Comparison of ENCODE assay signal across 32 cellular contexts in the genomic region with DNA sequence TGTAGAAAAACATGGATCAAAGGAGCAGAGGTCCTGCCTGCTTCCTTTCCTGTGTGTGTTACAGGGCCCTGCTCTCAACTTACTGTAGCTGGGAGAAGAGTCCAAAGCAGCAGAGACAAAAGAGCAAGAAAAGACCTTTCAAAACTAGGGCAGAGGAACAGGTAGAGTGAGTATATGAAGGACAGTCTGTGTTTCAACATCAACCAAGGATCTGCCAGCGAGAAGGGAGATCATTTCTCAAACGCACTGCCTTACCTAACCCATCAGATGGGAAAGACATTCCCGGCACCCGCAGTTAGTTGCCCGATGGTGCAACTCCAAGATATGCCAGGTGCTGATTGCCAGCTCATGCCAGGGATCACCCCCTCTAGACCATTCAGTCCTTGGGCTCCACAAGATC. TPM values are rescaled to one million over a fixed set of nuclear protein-coding genes. Genes with fewer than 3 reads are reported as not detected.
"Had no signal": no experiment of that assay in that cellular context is flagged by ENCODE, and none has a peak within 500 bp of the region (broad histone marks: within the 10 kb centered on the region; RNA-seq: fewer than 3 reads in every experiment).

No MANE protein-coding gene starts in this region.

- DNase-seq: activated CD4-positive, alpha-beta memory T cell treated with anti-CD3 and anti-CD28 coated beads, Interleukin-2, amount 10 ng/mL, durations not matched to agents 7 days and 5 days; activated CD4-positive, alpha-beta T cell treated with anti-CD3 and anti-CD28 coated beads for 1 hour; activated CD4-positive, CD25-positive, alpha-beta regulatory T cell; activated CD8-positive, alpha-beta memory T cell treated with anti-CD3 and anti-CD28 coated beads for 24 hours; activated CD8-positive, alpha-beta memory T cell treated with anti-CD3 and anti-CD28 coated beads, Interleukin-2, amount 10 ng/mL, durations not matched to agents 7 days and 5 days; activated CD8-positive, alpha-beta memory T cell treated with anti-CD3 and anti-CD28 coated beads, Interleukin-2, amount 50 U/mL, for 48 hours; activated gamma-delta T cell; activated naive CD4-positive, alpha-beta T cell treated with Interleukin-2 at 50 U/mL for 16 hours; activated naive CD8-positive, alpha-beta T cell treated with anti-CD3 and anti-CD28 coated beads, Interleukin-2, amount 10 ng/mL, durations not matched to agents 7 days and 5 days; amygdala; body of pancreas; caudate nucleus; MM.1S; MV-4-11; NCI-H1092; NCI-H1436 treated with DMSO at 0.1 percent for 48 hours; NCI-H1694 treated with DMSO at 0.1 percent for 48 hours; NCI-H2029; NCI-H2171; NCI-H510A; NCI-H526; NCI-H748 treated with DMSO at 0.1 percent for 48 hours; NK-92 treated with Interleukin-12 subunit alpha and Interleukin-12 subunit beta, amount 100 ng/mL, for 24 hours; PC-3; Right ventricle myocardium superior; SW 1271; T1000; WERI-Rb-1 had no signal

- H3K9me3 ChIP-seq: ascending aorta, body of pancreas had no signal

- H3K4me1 ChIP-seq: body of pancreas had no signal

- H3K9ac ChIP-seq: KMS-11 had no signal

- H3K27me3 Mint-ChIP-seq: activated CD4-positive, alpha-beta memory T cell treated with anti-CD3 and anti-CD28 coated beads, Interleukin-2, amount 10 ng/mL, durations not matched to agents 7 days and 5 days; activated CD8-positive, alpha-beta memory T cell treated with anti-CD3 and anti-CD28 coated beads, Interleukin-2, amount 10 ng/mL, durations not matched to agents 7 days and 5 days; activated naive CD4-positive, alpha-beta T cell treated with anti-CD3 and anti-CD28 coated beads, Interleukin-2, amount 50 U/mL, for 24 hours; activated naive CD8-positive, alpha-beta T cell treated with anti-CD3 and anti-CD28 coated beads, Interleukin-2, amount 10 ng/mL, durations not matched to agents 7 days and 5 days had no signal

- ATAC-seq: activated CD8-positive, alpha-beta memory T cell treated with anti-CD3 and anti-CD28 coated beads, Interleukin-2, amount 10 ng/mL, durations not matched to agents 7 days and 5 days; body of pancreas; PC-3 had no signal

- H3K27ac Mint-ChIP-seq: activated CD4-positive, alpha-beta memory T cell treated with anti-CD3 and anti-CD28 coated beads, Interleukin-2, amount 10 ng/mL, durations not matched to agents 7 days and 5 days; activated CD8-positive, alpha-beta memory T cell treated with anti-CD3 and anti-CD28 coated beads, Interleukin-2, amount 10 ng/mL, durations not matched to agents 7 days and 5 days; activated naive CD4-positive, alpha-beta T cell treated with anti-CD3 and anti-CD28 coated beads, Interleukin-2, amount 50 U/mL, for 24 hours; activated naive CD8-positive, alpha-beta T cell treated with anti-CD3 and anti-CD28 coated beads, Interleukin-2, amount 10 ng/mL, durations not matched to agents 7 days and 5 days; activated T-helper 2 cell treated with anti-CD3 and anti-CD28 coated beads, Interferon-gamma antibody, Interleukin-2, Interleukin-4, amounts not matched to agents 10 μg/mL and 5 μg/mL and 100 μg/mL, durations not matched to agents 14 hours and 24 hours and 36 hours had no signal

- H3K36me3 ChIP-seq: ascending aorta had no signal

- H3K4me3 ChIP-seq: ascending aorta, body of pancreas had no signal

- H3K27me3 ChIP-seq: ascending aorta, body of pancreas had no signal

- H3K4me2 ChIP-seq: KMS-11 had no signal

- H3K9me3 Mint-ChIP-seq: activated T-helper 2 cell treated with anti-CD3 and anti-CD28 coated beads, Interferon-gamma antibody, Interleukin-2, Interleukin-4, amounts not matched to agents 10 μg/mL and 5 μg/mL and 100 μg/mL, durations not matched to agents 14 hours and 24 hours and 36 hours had no signal

- H3K4me3 Mint-ChIP-seq: activated CD4-positive, alpha-beta memory T cell treated with anti-CD3 and anti-CD28 coated beads, Interleukin-2, amount 10 ng/mL, durations not matched to agents 7 days and 5 days; activated CD8-positive, alpha-beta memory T cell treated with anti-CD3 and anti-CD28 coated beads, Interleukin-2, amount 10 ng/mL, durations not matched to agents 7 days and 5 days; activated naive CD4-positive, alpha-beta T cell treated with anti-CD3 and anti-CD28 coated beads, Interleukin-2, amount 50 U/mL, for 24 hours; activated naive CD8-positive, alpha-beta T cell treated with anti-CD3 and anti-CD28 coated beads, Interleukin-2, amount 10 ng/mL, durations not matched to agents 7 days and 5 days had no signal

- H3K27ac ChIP-seq: ascending aorta, body of pancreas, KMS-11, WERI-Rb-1 had no signal

RNA-seq across cellular contexts. Expression of a gene that starts 41.7 kb away (rescaled TPM):
- total RNA-seq: ascending aorta had no signal
